In genomic region chr11:118606844-118607228, GRCh38 we compare ENCODE assay signal across 10 cellular contexts. TPM values are rescaled to one million over a fixed set of nuclear protein-coding genes. Genes with fewer than 3 reads are reported as not detected.
DNase-seq lines count a peak whose midpoint lies in the region; ATAC-seq and TF ChIP-seq lines count a peak whose summit lies in the region.
"Had no signal": no experiment of that assay in that cellular context is flagged by ENCODE, and none has a peak within 500 bp of the region (broad histone marks: within the 10 kb centered on the region; RNA-seq: fewer than 3 reads in every experiment).

No MANE protein-coding gene starts in this region.

- no peaks in the 10 kb centered on the region for H3K9me3 Mint-ChIP-seq in activated T-cell treated with anti-CD3 and anti-CD28 coated beads, Interleukin-2, amount 50 U/mL, for 4 hours
- peaks cover 0 to 3% (median 0%) of the 10 kb centered on the region in 7 donors for H3K9me3 Mint-ChIP-seq in naive B cell

- H3K4me3 ChIP-seq in choroid plexus epithelial cell (ENCODE audit: low read depth, low read length), result peak overlapping the region; percentile 87
- H3K4me3 ChIP-seq in thoracic aorta, result no peak overlapping the region

- TF ChIP-seq CTCF in choroid plexus epithelial cell (conservative IDR thresholded peaks at IDR 0.05; ENCODE audit: low read depth, low read length), result no peak
- no peak for TF ChIP-seq CTCF in thoracic aorta (IDR thresholded peaks at IDR 0.05)

- no peak for DNase-seq in activated T-cell treated with anti-CD3 and anti-CD28 coated beads, Interleukin-2, amount 50 U/mL, for 4 hours
- DNase-seq in activated T-cell treated with anti-CD3 and anti-CD28 coated beads, Interleukin-2, amount 50 U/mL, for 1 hour, result no peak
- DNase-seq in choroid plexus epithelial cell (ENCODE audit: low read depth), result no peak
- DNase-seq in naive B cell, result no peak
- no peak for DNase-seq in thoracic aorta (ENCODE audit: low spot score)
- no peak for DNase-seq in stimulated activated CD4-positive, alpha-beta T cell treated with anti-CD3 and anti-CD28 coated beads, Interleukin-4, amount 100 ng/mL, for 4 hours

- H3K27ac ChIP-seq in thoracic aorta, result peak overlapping the region; percentile 84
- H3K27ac ChIP-seq: cardiac muscle cell, WERI-Rb-1 had no signal

- H3K36me3 ChIP-seq in thoracic aorta, result peaks cover 10% of the 10 kb centered on the region

- peak overlapping the region; percentile 32 for H3K4me3 Mint-ChIP-seq in activated T-cell treated with anti-CD3 and anti-CD28 coated beads, Interleukin-2, amount 50 U/mL, for 4 hours
- H3K4me3 Mint-ChIP-seq in naive B cell, result peak overlapping the region; percentile 53 to 84 (median 74)

- H3K27ac Mint-ChIP-seq in naive B cell, result peak overlapping the region in 3 of 6 donors; percentile 15 to 98 (median 79)

- H3K36me3 Mint-ChIP-seq in activated T-cell treated with anti-CD3 and anti-CD28 coated beads, Interleukin-2, amount 50 U/mL, for 4 hours (ENCODE audit: insufficient read depth), result peaks cover 11% of the 10 kb centered on the region
- H3K36me3 Mint-ChIP-seq in naive B cell, result peaks cover 5 to 6% of the 10 kb centered on the region in 2 donors

- peaks cover 22% of the 10 kb centered on the region for H3K4me1 Mint-ChIP-seq in activated T-cell treated with anti-CD3 and anti-CD28 coated beads, Interleukin-2, amount 50 U/mL, for 4 hours (ENCODE audit: low read depth)
- H3K4me1 Mint-ChIP-seq in naive B cell, result peaks cover 24 to 32% (median 31%) of the 10 kb centered on the region in 3 donors

- ATAC-seq in activated T-cell treated with anti-CD3 and anti-CD28 coated beads, Interleukin-2, amount 50 U/mL, for 4 hours, result no peak
- ATAC-seq in naive B cell (ENCODE audit: low read depth in 2 of 2), result no peak
- no peak for ATAC-seq in thoracic aorta (ENCODE audit: insufficient number of reproducible peaks, low FRiP score, low read depth)
- no peak for ATAC-seq in HG02973 (IDR thresholded peaks at IDR 0.05; ENCODE audit: unreplicated experiment)
- no peak for ATAC-seq in GM18498 (IDR thresholded peaks at IDR 0.05; ENCODE audit: unreplicated experiment)

- H3K9me3 ChIP-seq in thoracic aorta, result no peaks in the 10 kb centered on the region

- no peaks in the 10 kb centered on the region for H3K27me3 ChIP-seq in thoracic aorta (replicated peaks; ENCODE audit: insufficient read depth)

- H3K27me3 Mint-ChIP-seq in activated T-cell treated with anti-CD3 and anti-CD28 coated beads, Interleukin-2, amount 50 U/mL, for 4 hours (ENCODE audit: low read depth), result peaks cover 13% of the 10 kb centered on the region
- peaks cover 13 to 25% (median 17%) of the 10 kb centered on the region in 3 donors for H3K27me3 Mint-ChIP-seq in naive B cell

- H3K4me1 ChIP-seq in thoracic aorta (ENCODE audit: control insufficient read depth in 1 of 2, low read depth in 2 of 2), result peaks cover 19 to 54% of the 10 kb centered on the region in 2 donors

RNA-seq across cellular contexts. Expression of gene PHLDB1, which starts 0.6 kb away (rescaled TPM):
- total RNA-seq in activated T-cell treated with anti-CD3 and anti-CD28 coated beads, Interleukin-2, amount 50 U/mL, for 4 hours, result 1 to 10 TPM in 2 of 3 donors, under 1 TPM in 1; 0.90 to 1.9 (median 1.3) TPM
- under 1 TPM in 1 of 6 donors, not detected in 5; 0.54 TPM for polyA plus RNA-seq in naive B cell (ENCODE audit: low read depth in 6 of 6)
- 100 to 1,000 TPM; 206 to 377 TPM for total RNA-seq in thoracic aorta

RNA-seq across cellular contexts. Expression of gene ARCN1, which starts 34.6 kb away (rescaled TPM):
- total RNA-seq in activated T-cell treated with anti-CD3 and anti-CD28 coated beads, Interleukin-2, amount 50 U/mL, for 4 hours, result 100 to 1,000 TPM; 180 to 190 (median 183) TPM
- polyA plus RNA-seq in naive B cell (ENCODE audit: low read depth in 6 of 6), result 100 to 1,000 TPM in 5 of 6 donors, 10 to 100 TPM in 1; 97.1 to 135 (median 122) TPM
- total RNA-seq in thoracic aorta, result 100 to 1,000 TPM; 116 to 125 TPM

RNA-seq across cellular contexts. Expression of gene IFT46, which starts 41.1 kb away (rescaled TPM):
- 10 to 100 TPM; 22.5 to 29.7 (median 23.2) TPM for total RNA-seq in activated T-cell treated with anti-CD3 and anti-CD28 coated beads, Interleukin-2, amount 50 U/mL, for 4 hours
- 1 to 10 TPM; 3.5 to 9.6 (median 6.3) TPM for polyA plus RNA-seq in naive B cell (ENCODE audit: low read depth in 6 of 6)
- 10 to 100 TPM; 27.5 to 50.8 TPM for total RNA-seq in thoracic aorta

Comparison
In these comparisons a context has a peak if more than half of its experiments do, and no peak if none do; other contexts are left out.
1. RNA of gene PHLDB1, which starts 0.6 kb away (total RNA-seq): 206 to 377 TPM in thoracic aorta; 0.90 to 1.9 TPM in activated T-cell treated with anti-CD3 and anti-CD28 coated beads, Interleukin-2, amount 50 U/mL, for 4 hours; every median in the first group is over 10 times any median in the second.